In genomic region chr13:27619093-27619705, GRCh38 we compare ENCODE assay signal across 8 cellular contexts.
DNase-seq lines count a peak whose midpoint lies in the region; ATAC-seq and TF ChIP-seq lines count a peak whose summit lies in the region.

No MANE protein-coding gene starts in this region.

- no peak overlapping the region for H2AFZ ChIP-seq in KMS-11 (ENCODE audit: low read depth)

- H4K20me1 ChIP-seq in KMS-11 (ENCODE audit: insufficient read depth) = no peaks in the 10 kb centered on the region

- peak overlapping the region; percentile 33; the same call in 1 of the 2 replicates for H3K27ac ChIP-seq in KMS-11
- peak overlapping the region; percentile 82 for H3K27ac ChIP-seq in muscle layer of duodenum (ENCODE audit: low read length)

- H3K36me3 ChIP-seq in KMS-11 (ENCODE audit: insufficient read depth) (no peaks in the 10 kb centered on the region), muscle layer of duodenum (ENCODE audit: control insufficient read depth in 1 of 2, insufficient read depth in 2 of 2, low read length in 2 of 2) (peaks cover 0 to 7% of the 10 kb centered on the region in 2 donors)

- no peak for ATAC-seq in GM19467 (IDR thresholded peaks at IDR 0.05; ENCODE audit: unreplicated experiment)

- H3K9ac ChIP-seq in KMS-11 = peak overlapping the region; percentile 44; the same call in 1 of the 2 replicates

- H3K9me3 ChIP-seq in muscle layer of duodenum (ENCODE audit: control insufficient read depth in 1 of 2, low read length in 2 of 2) = no peaks in the 10 kb centered on the region

- no peak for TF ChIP-seq CTCF in KMS-11 (conservative IDR thresholded peaks at IDR 0.05; ENCODE audit: low read depth, low read length)
- TF ChIP-seq CTCF in choroid plexus epithelial cell (conservative IDR thresholded peaks at IDR 0.05; ENCODE audit: low read depth, low read length) = no peak

- H3K4me3 ChIP-seq in KMS-11 (IDR thresholded peaks at IDR 0.05; ENCODE audit: insufficient read depth, low read depth, low read length) (no peak overlapping the region), choroid plexus epithelial cell (ENCODE audit: low read depth, low read length) (peak overlapping the region; percentile 91), muscle layer of duodenum (ENCODE audit: low read depth in 1 of 2, low read length in 2 of 2) (peak overlapping the region; percentile 81 to 88)

- peak overlapping the region; percentile 86 for H3K4me2 ChIP-seq in KMS-11

- DNase-seq in AG08396 (ENCODE audit: low spot score) = peak; percentile 10
- peak; percentile 76 for DNase-seq in choroid plexus epithelial cell (ENCODE audit: low read depth)
- no peak for DNase-seq in NCI-H345 (lab: John Stamatoyannopoulos, UW)
- DNase-seq in NCI-H146 (lab: John Stamatoyannopoulos, UW) = no peak
- DNase-seq in epidermal melanocyte (ENCODE audit: insufficient read length, low spot score) = no peak

- H3K27me3 ChIP-seq in KMS-11 (ENCODE audit: insufficient read depth, low read depth) (no peaks in the 10 kb centered on the region), muscle layer of duodenum (ENCODE audit: low read depth, low read length) (no peaks in the 10 kb centered on the region)

- H3K79me2 ChIP-seq in KMS-11 (ENCODE audit: insufficient read depth, low read depth) = peaks cover 73% of the 10 kb centered on the region

- H3K4me1 ChIP-seq in KMS-11 (ENCODE audit: low read depth, poor library complexity, severe bottlenecking) (peaks cover 19% of the 10 kb centered on the region), muscle layer of duodenum (ENCODE audit: control insufficient read depth in 1 of 2, insufficient read depth in 2 of 2, low read length in 2 of 2) (peaks cover 11 to 20% of the 10 kb centered on the region in 2 donors)

Comparison
In these comparisons a context has a peak if more than half of its experiments do, and no peak if none do; other contexts are left out.
1. DNase-seq: peak in AG08396 (single experiment) and choroid plexus epithelial cell (single experiment); none in NCI-H345 (single experiment), NCI-H146 (single experiment) and epidermal melanocyte (single experiment).